Comparison of ENCODE assay signal across 15 cellular contexts in the genomic region with DNA sequence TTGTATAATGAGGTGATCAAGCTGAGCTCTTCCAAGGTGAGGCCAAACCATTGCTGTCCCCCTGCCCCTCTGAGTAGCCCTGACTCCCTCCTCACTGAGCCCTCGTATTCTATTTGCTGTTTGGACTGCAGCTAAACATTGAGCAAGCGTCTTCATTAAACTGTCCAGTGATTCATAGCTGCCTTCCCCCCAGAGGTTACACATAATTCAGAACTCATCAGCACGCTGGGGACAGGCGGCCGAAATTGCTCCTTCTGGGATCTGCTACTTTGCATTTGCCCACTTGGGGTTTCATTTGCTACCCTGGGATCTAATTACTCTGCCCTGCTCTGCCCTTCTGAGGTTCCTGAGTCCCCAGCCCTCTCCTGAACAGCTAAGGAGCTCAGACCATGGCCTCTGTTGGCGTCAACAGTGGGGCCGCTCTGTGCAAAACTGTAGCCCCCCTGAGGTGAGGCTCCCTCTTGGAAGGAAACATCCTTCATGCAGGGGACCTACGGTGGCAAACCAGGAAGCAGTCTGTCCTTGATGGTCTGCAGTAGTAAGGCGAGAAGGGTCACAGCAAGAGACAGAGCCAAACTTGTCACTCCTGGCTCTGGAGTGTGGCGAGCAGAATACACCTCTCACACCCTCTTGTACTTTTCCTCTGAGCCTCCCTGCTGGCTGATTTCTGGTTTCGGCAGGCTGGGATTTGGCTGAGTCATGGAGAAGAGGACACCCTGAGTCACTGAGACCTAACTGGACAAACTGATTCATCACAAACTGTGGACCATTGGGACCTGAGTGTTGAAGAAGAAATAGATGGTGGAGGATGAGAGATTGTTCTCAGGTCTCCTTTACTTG.
A peak's percentile ranks its signal among the peaks of the same experiment; 100 is the strongest.
DNase-seq lines count a peak whose midpoint lies in the region; ATAC-seq and TF ChIP-seq lines count a peak whose summit lies in the region.
"Had no signal": no experiment of that assay in that cellular context is flagged by ENCODE, and none has a peak within 500 bp of the region (broad histone marks: within the 10 kb centered on the region; RNA-seq: fewer than 3 reads in every experiment).

No MANE protein-coding gene starts in this region.

- H3K9ac ChIP-seq in SK-N-SH, result no peak overlapping the region
- H3K9ac ChIP-seq: neural progenitor cell had no signal

- no peak for TF ChIP-seq EP300 in SK-N-SH (IDR thresholded peaks at IDR 0.05; ENCODE audit: borderline replicate concordance in 1 of 2, low read depth in 1 of 2, low read length in 1 of 2)

- CTCF ChIA-PET in SK-N-SH (lab: Yijun Ruan, JAX), result interaction anchor here (0.8 kb wide), 1 partner anchor 1075 kb away, joined by 3 read pairs; no protein-coding TSS in a partner anchor

- POLR2A ChIA-PET in SK-N-SH (lab: Yijun Ruan, JAX), result no interaction called here

- no peaks in the 10 kb centered on the region for H4K20me1 ChIP-seq in SK-N-SH (ENCODE audit: insufficient read depth)

- TF ChIP-seq CTCF in SK-N-SH (IDR thresholded peaks at IDR 0.05), result no peak
- no peak for TF ChIP-seq CTCF in foreskin keratinocyte (conservative IDR thresholded peaks at IDR 0.05)
- no peak for TF ChIP-seq CTCF in thyroid gland (IDR thresholded peaks at IDR 0.05)

- intact Hi-C loops in thyroid gland (cut with DNase I), result no loop called here

- H3K27me3 ChIP-seq in SK-N-SH (ENCODE audit: insufficient read depth), result no peaks in the 10 kb centered on the region
- no peaks in the 10 kb centered on the region for H3K27me3 ChIP-seq in foreskin keratinocyte
- H3K27me3 ChIP-seq in thyroid gland, result no peaks in the 10 kb centered on the region
- H3K27me3 ChIP-seq: neural progenitor cell, SJCRH30 had no signal

- H3K4me2 ChIP-seq in SK-N-SH, result peak overlapping the region; percentile 55; the same call in 1 of the 2 replicates
- H3K4me2 ChIP-seq: neural progenitor cell had no signal

- WGBS in SK-N-SH (ENCODE audit: low lambda C conversion rate), result 1% methylated on average over 10 of the region's 11 CpGs
- 69 to 73% methylated on average over 9 to 11 of the region's 11 CpGs for WGBS in thyroid gland, 2 donors

- no peak overlapping the region for H3K4me3 ChIP-seq in SK-N-SH (ENCODE audit: low read depth in 2 of 2, low read length in 1 of 2)
- no peak overlapping the region for H3K4me3 ChIP-seq in thyroid gland (replicated peaks in 1 of 3)
- H3K4me3 ChIP-seq: left ventricle myocardium inferior, neural progenitor cell, SJCRH30, skin epidermis had no signal

- no peaks in the 10 kb centered on the region for H3K4me1 ChIP-seq in SK-N-SH (ENCODE audit: control insufficient read depth in 1 of 2, insufficient read depth in 2 of 2, low read depth in 1 of 2, low read length in 1 of 2)
- H3K4me1 ChIP-seq in foreskin keratinocyte, result no peaks in the 10 kb centered on the region
- H3K4me1 ChIP-seq in thyroid gland, result no peaks in the 10 kb centered on the region
- H3K4me1 ChIP-seq: left ventricle myocardium inferior, SJCRH30 had no signal

- H3K9me2 ChIP-seq in SK-N-SH, result no peaks in the 10 kb centered on the region

- no peak; the same call in 2 of the 3 replicates for ATAC-seq in SK-N-SH treated with all-trans-retinoic acid at 6 μM for 48 hours
- ATAC-seq in foreskin keratinocyte, result peak; percentile 32

- no peak for TF ChIP-seq RAD21 in SK-N-SH (IDR thresholded peaks at IDR 0.05; ENCODE audit: low read length)

- no peaks in the 10 kb centered on the region for H3F3A ChIP-seq in SK-N-SH (replicated peaks; ENCODE audit: insufficient read depth)

- H3K9me3 ChIP-seq in SK-N-SH (no peaks in the 10 kb centered on the region), thyroid gland (no peaks in the 10 kb centered on the region)
- H3K9me3 ChIP-seq: left ventricle myocardium inferior, SJCRH30 had no signal

- H3K27ac ChIP-seq in SK-N-SH (ENCODE audit: low read depth in 2 of 2, low read length in 1 of 2) (no peak overlapping the region), foreskin keratinocyte (no peak overlapping the region), thyroid gland (no peak overlapping the region)
- H3K27ac ChIP-seq: epithelial cell of prostate, left ventricle myocardium inferior, neural progenitor cell, SJCRH30, VCaP had no signal

- no peaks in the 10 kb centered on the region for H3K36me3 ChIP-seq in SK-N-SH (replicated peaks in 1 of 2; ENCODE audit: control insufficient read depth in 1 of 2, insufficient read depth in 2 of 2, low read length in 1 of 2)
- H3K36me3 ChIP-seq in thyroid gland, result no peaks in the 10 kb centered on the region
- H3K36me3 ChIP-seq: left ventricle myocardium inferior, neural progenitor cell, SJCRH30 had no signal

- no peak for DNase-seq in SK-N-SH
- peak; percentile 43 for DNase-seq in RKO (ENCODE audit: low spot score)
- DNase-seq in foreskin keratinocyte, result no peak
- peak; percentile 12 to 18 for DNase-seq in thyroid gland
- no peak for DNase-seq in 8988T
- no peak for DNase-seq in stimulated activated CD4-positive, alpha-beta T cell treated with anti-CD3 and anti-CD28 coated beads, Interleukin-2, amount 100 ng/mL, for 24 hours
- DNase-seq in stimulated activated CD8-positive, alpha-beta memory T cell treated with anti-CD3 and anti-CD28 coated beads, Interleukin-4, amount 100 ng/mL, for 48 hours, result no peak
- DNase-seq: COR-L47, left ventricle myocardium inferior, SJCRH30 had no signal

- no peaks in the 10 kb centered on the region for H3K79me2 ChIP-seq in SK-N-SH (ENCODE audit: insufficient read depth)

- TF ChIP-seq POLR2A in thyroid gland (IDR thresholded peaks at IDR 0.05), result no peak

- no peak overlapping the region for H2AFZ ChIP-seq in SK-N-SH (ENCODE audit: low read depth)
- H2AFZ ChIP-seq: neural progenitor cell had no signal

TF ChIP-seq in SK-N-SH, 30 proteins besides CTCF, POLR2A, EP300 and RAD21 (continues in another document):
- TF ChIP-seq CHD2 (IDR thresholded peaks at IDR 0.05; ENCODE audit: low read length, partially characterized antibody), result no peak
- no peak for TF ChIP-seq MAX (IDR thresholded peaks at IDR 0.05; ENCODE audit: low read depth)
- no peak for TF ChIP-seq JUND (IDR thresholded peaks at IDR 0.05)
- no peak for TF ChIP-seq TEAD4 (IDR thresholded peaks at IDR 0.05; ENCODE audit: borderline replicate concordance, insufficient read depth)
- no peak for TF ChIP-seq GABPA (IDR thresholded peaks at IDR 0.05; ENCODE audit: low read depth)
- TF ChIP-seq, protein P1, sequence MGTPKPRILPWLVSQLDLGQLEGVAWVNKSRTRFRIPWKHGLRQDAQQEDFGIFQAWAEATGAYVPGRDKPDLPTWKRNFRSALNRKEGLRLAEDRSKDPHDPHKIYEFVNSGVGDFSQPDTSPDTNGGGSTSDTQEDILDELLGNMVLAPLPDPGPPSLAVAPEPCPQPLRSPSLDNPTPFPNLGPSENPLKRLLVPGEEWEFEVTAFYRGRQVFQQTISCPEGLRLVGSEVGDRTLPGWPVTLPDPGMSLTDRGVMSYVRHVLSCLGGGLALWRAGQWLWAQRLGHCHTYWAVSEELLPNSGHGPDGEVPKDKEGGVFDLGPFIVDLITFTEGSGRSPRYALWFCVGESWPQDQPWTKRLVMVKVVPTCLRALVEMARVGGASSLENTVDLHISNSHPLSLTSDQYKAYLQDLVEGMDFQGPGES (IDR thresholded peaks at IDR 0.05; ENCODE audit: low read depth, low read length), result no peak
- no peak for TF ChIP-seq YY1 (IDR thresholded peaks at IDR 0.05; ENCODE audit: low read depth)
- TF ChIP-seq NFIC (IDR thresholded peaks at IDR 0.05; ENCODE audit: borderline replicate concordance), result no peak
- TF ChIP-seq TCF12 (IDR thresholded peaks at IDR 0.05), result no peak

TF ChIP-seq in SK-N-SH treated with all-trans-retinoic acid at 6 μM for 48 hours, 23 proteins besides CTCF, POLR2A, EP300 and RAD21 (continues in another document):
- no peak for TF ChIP-seq SNAI2 (CRISPR knock-in tag; IDR thresholded peaks at IDR 0.05)
- no peak for TF ChIP-seq ZNF565 (CRISPR knock-in tag; conservative IDR thresholded peaks at IDR 0.05; ENCODE audit: low read depth)
- TF ChIP-seq GLIS3 (CRISPR knock-in tag; IDR thresholded peaks at IDR 0.05), result no peak
- TF ChIP-seq OSR1 (CRISPR knock-in tag; IDR thresholded peaks at IDR 0.05), result no peak
- TF ChIP-seq TOX (CRISPR knock-in tag; IDR thresholded peaks at IDR 0.05; ENCODE audit: borderline replicate concordance), result no peak
- TF ChIP-seq, protein P2, sequence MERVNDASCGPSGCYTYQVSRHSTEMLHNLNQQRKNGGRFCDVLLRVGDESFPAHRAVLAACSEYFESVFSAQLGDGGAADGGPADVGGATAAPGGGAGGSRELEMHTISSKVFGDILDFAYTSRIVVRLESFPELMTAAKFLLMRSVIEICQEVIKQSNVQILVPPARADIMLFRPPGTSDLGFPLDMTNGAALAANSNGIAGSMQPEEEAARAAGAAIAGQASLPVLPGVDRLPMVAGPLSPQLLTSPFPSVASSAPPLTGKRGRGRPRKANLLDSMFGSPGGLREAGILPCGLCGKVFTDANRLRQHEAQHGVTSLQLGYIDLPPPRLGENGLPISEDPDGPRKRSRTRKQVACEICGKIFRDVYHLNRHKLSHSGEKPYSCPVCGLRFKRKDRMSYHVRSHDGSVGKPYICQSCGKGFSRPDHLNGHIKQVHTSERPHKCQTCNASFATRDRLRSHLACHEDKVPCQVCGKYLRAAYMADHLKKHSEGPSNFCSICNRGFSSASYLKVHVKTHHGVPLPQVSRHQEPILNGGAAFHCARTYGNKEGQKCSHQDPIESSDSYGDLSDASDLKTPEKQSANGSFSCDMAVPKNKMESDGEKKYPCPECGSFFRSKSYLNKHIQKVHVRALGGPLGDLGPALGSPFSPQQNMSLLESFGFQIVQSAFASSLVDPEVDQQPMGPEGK (CRISPR knock-in tag; IDR thresholded peaks at IDR 0.05; ENCODE audit: borderline replicate concordance), result no peak
- TF ChIP-seq ESRRG (CRISPR knock-in tag; IDR thresholded peaks at IDR 0.05), result no peak
- TF ChIP-seq ZFP30 (CRISPR knock-in tag; IDR thresholded peaks at IDR 0.05), result no peak
- TF ChIP-seq ISL1 (CRISPR knock-in tag; IDR thresholded peaks at IDR 0.05), result no peak
- TF ChIP-seq POU6F1 (CRISPR knock-in tag; IDR thresholded peaks at IDR 0.05; ENCODE audit: borderline replicate concordance, low read depth), result no peak

Comparison
In these comparisons a context has a peak if more than half of its experiments do, and no peak if none do; other contexts are left out.
1. DNase-seq: peak in RKO (single experiment) and thyroid gland (2 of 2); none in SK-N-SH (single experiment), foreskin keratinocyte (0 of 2), 8988T (single experiment), stimulated activated CD4-positive, alpha-beta T cell treated with anti-CD3 and anti-CD28 coated beads, Interleukin-2, amount 100 ng/mL, for 24 hours (0 of 2) and stimulated activated CD8-positive, alpha-beta memory T cell treated with anti-CD3 and anti-CD28 coated beads, Interleukin-4, amount 100 ng/mL, for 48 hours (single experiment).